27 cellular contexts compared by ENCODE assay signal in genomic region chr12:76614364-76614763, GRCh38.
"Had no signal": no experiment of that assay in that cellular context is flagged by ENCODE, and none has a peak within 500 bp of the region (broad histone marks: within the 10 kb centered on the region; RNA-seq: fewer than 3 reads in every experiment).

No MANE protein-coding gene starts in this region.

- H3K36me3 ChIP-seq: esophagus squamous epithelium, gastroesophageal sphincter, left lung, lower lobe of right lung, neutrophil, pancreas, right lobe of liver, stomach, thyroid gland, vagina had no signal

- FAIRE-seq: endometrium, pancreas had no signal

- H3K9me3 ChIP-seq: esophagus squamous epithelium, gastroesophageal sphincter, left lung, lower lobe of right lung, neutrophil, pancreas, right lobe of liver, stomach, thyroid gland, vagina had no signal

- H3K27ac ChIP-seq: coronary artery, esophagus squamous epithelium, gastroesophageal sphincter, left lung, lower lobe of right lung, neutrophil, pancreas, right lobe of liver, stomach, thyroid gland, vagina had no signal

- H3K4me3 ChIP-seq: coronary artery, esophagus squamous epithelium, gastroesophageal sphincter, left lung, lower lobe of right lung, pancreas, right lobe of liver, stomach, thyroid gland, vagina had no signal

- H3K27me3 ChIP-seq: esophagus squamous epithelium, gastroesophageal sphincter, left lung, neutrophil, pancreas, right lobe of liver, stomach, thyroid gland, vagina had no signal

- ATAC-seq: effector memory CD8-positive, alpha-beta T cell; gastroesophageal sphincter; left lung; lower lobe of right lung; natural killer cell treated with Interleukin-12 subunit alpha and Interleukin-12 subunit beta and Interleukin-15 and Interleukin-18, amount 100 ng/mL, for 72 hours; pancreas; right lobe of liver; stimulated activated effector memory CD8-positive, alpha-beta T cell treated with anti-CD3 and anti-CD28 coated beads, Interleukin-12 subunit alpha, Interleukin-12 subunit beta, amount 100 ng/mL, for 72 hours had no signal

- DNase-seq: dermis blood vessel endothelial cell; effector memory CD8-positive, alpha-beta T cell; erythroblast; esophagus squamous epithelium; foreskin fibroblast; hypothalamus; immature natural killer cell; islet precursor cell; left lung; lower lobe of right lung; naive B cell; pancreas; retina; right lobe of liver; stimulated activated CD4-positive, alpha-beta T cell treated with anti-CD3 and anti-CD28 coated beads, Interleukin-2, amount 100 ng/mL, for 24 hours; stimulated activated CD4-positive, alpha-beta T cell treated with anti-CD3 and anti-CD28 coated beads, Interleukin-4, amount 100 ng/mL, for 24 hours; stimulated activated naive CD4-positive, alpha-beta T cell treated with Interleukin-2 at 50 U/mL for 16 hours; stomach; thyroid gland; trophoblast cell had no signal

- H3K4me1 ChIP-seq: gastroesophageal sphincter, left lung, lower lobe of right lung, pancreas, stomach, thyroid gland had no signal
